1 cellular context compared by ENCODE assay signal in the genomic region with DNA sequence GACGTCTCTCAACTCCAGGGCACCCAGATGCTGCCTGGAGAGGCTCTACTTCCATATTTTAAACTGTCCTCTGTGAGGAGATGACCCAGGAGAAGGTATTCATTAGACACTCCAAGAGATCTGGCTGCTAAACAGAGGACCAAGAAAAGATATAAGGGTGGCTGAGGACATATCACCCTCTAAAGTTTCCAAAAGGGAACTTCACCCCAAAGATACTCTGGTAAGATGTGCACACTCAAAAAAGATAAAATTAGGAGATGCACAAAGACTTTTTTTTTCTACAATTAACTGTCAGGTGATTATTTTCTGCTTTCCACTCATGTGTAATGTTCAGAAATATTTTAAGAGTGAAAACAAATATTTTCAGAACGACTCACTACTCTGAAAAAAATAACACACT.
TF ChIP-seq lines count a peak whose summit lies in the region.

No MANE protein-coding gene starts in this region.

TF ChIP-seq in IMR-90, 13 proteins besides CTCF, POLR2A, EP300 and RAD21 (continued from another document):
- TF ChIP-seq, protein P1, sequence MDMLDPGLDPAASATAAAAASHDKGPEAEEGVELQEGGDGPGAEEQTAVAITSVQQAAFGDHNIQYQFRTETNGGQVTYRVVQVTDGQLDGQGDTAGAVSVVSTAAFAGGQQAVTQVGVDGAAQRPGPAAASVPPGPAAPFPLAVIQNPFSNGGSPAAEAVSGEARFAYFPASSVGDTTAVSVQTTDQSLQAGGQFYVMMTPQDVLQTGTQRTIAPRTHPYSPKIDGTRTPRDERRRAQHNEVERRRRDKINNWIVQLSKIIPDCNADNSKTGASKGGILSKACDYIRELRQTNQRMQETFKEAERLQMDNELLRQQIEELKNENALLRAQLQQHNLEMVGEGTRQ (IDR thresholded peaks at IDR 0.05; ENCODE audit: low read depth, low read length) = no peak
- TF ChIP-seq MAZ (IDR thresholded peaks at IDR 0.05; ENCODE audit: borderline replicate concordance, low read depth, low read length) (no peak), CEBPB (IDR thresholded peaks at IDR 0.05; ENCODE audit: low read depth, low read length) (no peak), RCOR1 (IDR thresholded peaks at IDR 0.05; ENCODE audit: insufficient replicate concordance, low read length) (no peak), MAFK (IDR thresholded peaks at IDR 0.05; ENCODE audit: low read depth, low read length) (no peak), FOS (IDR thresholded peaks at IDR 0.05; ENCODE audit: low read depth, low read length) (no peak), RFX5 (IDR thresholded peaks at IDR 0.05; ENCODE audit: low read depth, low read length) (no peak), MXI1 (IDR thresholded peaks at IDR 0.05; ENCODE audit: borderline replicate concordance, low read depth, low read length) (no peak), BHLHE40 (IDR thresholded peaks at IDR 0.05; ENCODE audit: low read depth, low read length) (no peak), NFE2L2 (IDR thresholded peaks at IDR 0.05; ENCODE audit: low read depth, low read length) (no peak), CHD1 (IDR thresholded peaks at IDR 0.05; ENCODE audit: low read depth, low read length) (no peak)
- TF ChIP-seq, protein P2, sequence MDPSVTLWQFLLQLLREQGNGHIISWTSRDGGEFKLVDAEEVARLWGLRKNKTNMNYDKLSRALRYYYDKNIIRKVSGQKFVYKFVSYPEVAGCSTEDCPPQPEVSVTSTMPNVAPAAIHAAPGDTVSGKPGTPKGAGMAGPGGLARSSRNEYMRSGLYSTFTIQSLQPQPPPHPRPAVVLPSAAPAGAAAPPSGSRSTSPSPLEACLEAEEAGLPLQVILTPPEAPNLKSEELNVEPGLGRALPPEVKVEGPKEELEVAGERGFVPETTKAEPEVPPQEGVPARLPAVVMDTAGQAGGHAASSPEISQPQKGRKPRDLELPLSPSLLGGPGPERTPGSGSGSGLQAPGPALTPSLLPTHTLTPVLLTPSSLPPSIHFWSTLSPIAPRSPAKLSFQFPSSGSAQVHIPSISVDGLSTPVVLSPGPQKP (IDR thresholded peaks at IDR 0.05; ENCODE audit: borderline replicate concordance, low read depth, low read length) = no peak
TF ChIP-seq in IMR-90: peak in this region for 0.
